ENCODE assay signal across 26 cellular contexts in genomic region chr10:127440371-127440770, GRCh38.
"Had no signal": no experiment of that assay in that cellular context is flagged by ENCODE, and none has a peak within 500 bp of the region (broad histone marks: within the 10 kb centered on the region; RNA-seq: fewer than 3 reads in every experiment).

No MANE protein-coding gene starts in this region.

- H3K4me1 ChIP-seq: esophagus squamous epithelium, gastrocnemius medialis, heart left ventricle, left lung, lower lobe of right lung had no signal

- FAIRE-seq: colon had no signal

- H3K9me3 ChIP-seq: esophagus squamous epithelium, gastrocnemius medialis, heart left ventricle, left lung, lower lobe of right lung, mucosa of descending colon had no signal

- ATAC-seq: esophagus mucosa, gastrocnemius medialis, left cardiac atrium, left lung, left ventricle myocardium superior, lower lobe of right lung had no signal

- H3K27ac ChIP-seq: coronary artery, dorsolateral prefrontal cortex, epithelial cell of prostate, esophagus squamous epithelium, gastrocnemius medialis, heart left ventricle, hepatocyte, left lung, lower lobe of right lung had no signal

- H3K4me3 Mint-ChIP-seq: immature natural killer cell, mesothelial cell of epicardium had no signal

- H3K36me3 ChIP-seq: gastrocnemius medialis had no signal

- H3K4me1 Mint-ChIP-seq: immature natural killer cell, mesothelial cell of epicardium had no signal

- H3K9me3 Mint-ChIP-seq: immature natural killer cell had no signal

- DNase-seq: dermis blood vessel endothelial cell; dorsolateral prefrontal cortex; effector CD4-positive, alpha-beta T cell; effector memory CD4-positive, alpha-beta T cell; erythroblast; esophagus squamous epithelium; foreskin fibroblast; foreskin melanocyte; gastrocnemius medialis; glutamatergic neuron; heart left ventricle; hypothalamus; immature natural killer cell; islet precursor cell; left cardiac atrium; left lung; left ventricle myocardium superior; lower lobe of right lung; mesenchymal stem cell; mucosa of descending colon had no signal

- H3K36me3 Mint-ChIP-seq: immature natural killer cell had no signal

- H3K27ac Mint-ChIP-seq: immature natural killer cell, mesothelial cell of epicardium had no signal

- H3K4me3 ChIP-seq: coronary artery, dorsolateral prefrontal cortex, esophagus squamous epithelium, gastrocnemius medialis, heart left ventricle, hepatocyte, left lung, lower lobe of right lung, mucosa of descending colon had no signal
